Comparison of ENCODE assay signal across 7 cellular contexts in genomic region chr11:124481365-124482323, GRCh38. TPM values are rescaled to one million over a fixed set of nuclear protein-coding genes. Genes with fewer than 3 reads are reported as not detected.
DNase-seq lines count a peak whose midpoint lies in the region; ATAC-seq and TF ChIP-seq lines count a peak whose summit lies in the region.

No MANE protein-coding gene starts in this region.

- in situ Hi-C loops in GM13976 (cut with MboI; ENCODE audit: low sequenced_read_pairs, unreplicated experiment) (no loop called here), SK-MEL-5 (cut with HindIII; ENCODE audit: low pct_unique_long_range_greater_than_20kb, low sequenced_read_pairs) (no loop called here)

- H3K9me3 Mint-ChIP-seq in nephron progenitor cell, result no peaks in the 10 kb centered on the region

- ATAC-seq in HG03439 (IDR thresholded peaks at IDR 0.05; ENCODE audit: unreplicated experiment) (peak; percentile 49), HG03460 (IDR thresholded peaks at IDR 0.05; ENCODE audit: unreplicated experiment) (no peak)

- no peaks in the 10 kb centered on the region for H3K27me3 Mint-ChIP-seq in nephron progenitor cell (ENCODE audit: low read depth, poor library complexity)

- H3K4me3 Mint-ChIP-seq in nephron progenitor cell, result peak overlapping the region; percentile 57

- H3K27ac Mint-ChIP-seq in nephron progenitor cell, result peak overlapping the region; percentile 17

- TF ChIP-seq CTCF in GM13976 (IDR thresholded peaks at IDR 0.05; ENCODE audit: borderline replicate concordance, control extremely low read depth, extremely low read depth, insufficient read depth, missing control alignments), result no peak
- no peak for TF ChIP-seq CTCF in epithelial cell of esophagus (IDR thresholded peaks at IDR 0.05; ENCODE audit: insufficient read depth, low read depth, low read length, missing control alignments)
- no peak for TF ChIP-seq CTCF in nephron progenitor cell (IDR thresholded peaks at IDR 0.05)

- peaks cover 26% of the 10 kb centered on the region for H3K4me1 Mint-ChIP-seq in nephron progenitor cell

- no peaks in the 10 kb centered on the region for H3K36me3 Mint-ChIP-seq in nephron progenitor cell (ENCODE audit: low read depth)

- DNase-seq in GM13976 (ENCODE audit: low spot score) (peak; percentile 8), SK-MEL-5 (ENCODE audit: low read depth, low spot score) (peak; percentile 32), epithelial cell of esophagus (ENCODE audit: low read depth) (peak; percentile 51), nephron progenitor cell (peak; percentile 14), DMS 273 (lab: John Stamatoyannopoulos, UW; ENCODE audit: unreplicated experiment) (no peak)

- peak overlapping the region; percentile 18 for H3K4me3 ChIP-seq in epithelial cell of esophagus (ENCODE audit: low read length)

RNA-seq across cellular contexts. Expression of gene OR8B8, which starts 36.1 kb away (rescaled TPM):
- not detected in 2 replicates for total RNA-seq in SK-MEL-5 (2014; rRNA removed; shearing (Covaris generic))
- polyA plus RNA-seq in SK-MEL-5 (2015; cell fraction: cytosol; rRNA removed), result not detected in 2 replicates
- not detected in 2 replicates for polyA plus RNA-seq in SK-MEL-5 (2015; cell fraction: nucleus; rRNA removed)

RNA-seq across cellular contexts. Expression of gene OR8B4, which starts 57.0 kb away (rescaled TPM):
- not detected in 2 replicates for total RNA-seq in SK-MEL-5 (2014; rRNA removed; shearing (Covaris generic))
- polyA plus RNA-seq in SK-MEL-5 (2015; cell fraction: cytosol; rRNA removed), result not detected in 2 replicates
- polyA plus RNA-seq in SK-MEL-5 (2015; cell fraction: nucleus; rRNA removed), result not detected in 2 replicates
